ENCODE assay signal across 8 cellular contexts in genomic region chr12:71439362-71439612, GRCh38. TPM values are rescaled to one million over a fixed set of nuclear protein-coding genes. Genes with fewer than 3 reads are reported as not detected.
DNase-seq lines count a peak whose midpoint lies in the region; TF ChIP-seq lines count a peak whose summit lies in the region.

No MANE protein-coding gene starts in this region.

- H3K4me3 ChIP-seq in SJSA1, result peak overlapping the region; percentile 35
- peak overlapping the region; percentile 63 for H3K4me3 ChIP-seq in fibroblast of the aortic adventitia (ENCODE audit: low read depth, low read length)
- peak overlapping the region; percentile 4 to 50 (median 43) for H3K4me3 ChIP-seq in sigmoid colon
- peak overlapping the region in 2 of 4 donors; percentile 28 to 54 for H3K4me3 ChIP-seq in adrenal gland

- H3K27me3 ChIP-seq in SJSA1 (replicated peaks) (peaks cover 60% of the 10 kb centered on the region), sigmoid colon (peaks cover 11 to 82% (median 26%) of the 10 kb centered on the region in 3 donors), adrenal gland (peaks cover 14% of the 10 kb centered on the region)

- TF ChIP-seq EP300 in sigmoid colon (IDR thresholded peaks at IDR 0.05), result no peak

- WGBS in sigmoid colon, 2 donors, result 0% methylated on average over 17 of the region's 17 CpGs
- WGBS in adrenal gland, 4 donors, result 1 to 2% (median 1%) methylated on average over 13 to 17 of the region's 17 CpGs

- intact Hi-C loops in sigmoid colon (cut with DNase I) (no loop called here), adrenal gland (cut with DNase I) (no loop called here)

- H3K9ac ChIP-seq in ES-I3 (ENCODE audit: low read depth, low read length), result peak overlapping the region; percentile 57; the same call in 1 of the 2 replicates

- H3K4me1 ChIP-seq in ES-I3 (ENCODE audit: insufficient read depth, low read length) (no peaks in the 10 kb centered on the region), SJSA1 (replicated peaks) (peaks cover 19% of the 10 kb centered on the region), sigmoid colon (peaks cover 0 to 24% (median 21%) of the 10 kb centered on the region in 4 donors), adrenal gland (replicated peaks in 1 of 2) (peaks cover 10 to 13% of the 10 kb centered on the region in 2 donors)

- H3K27ac ChIP-seq in SJSA1 (no peak overlapping the region), sigmoid colon (no peak overlapping the region), adrenal gland (peak overlapping the region in 1 of 5 donors; percentile 44)

- H3K36me3 ChIP-seq in ES-I3 (ENCODE audit: insufficient read depth, low read length) (no peaks in the 10 kb centered on the region), SJSA1 (no peaks in the 10 kb centered on the region), sigmoid colon (no peaks in the 10 kb centered on the region), adrenal gland (replicated peaks in 1 of 2) (no peaks in the 10 kb centered on the region)

- no peaks in the 10 kb centered on the region; the same call in 1 of the 2 replicates for H3K9me3 ChIP-seq in ES-I3 (ENCODE audit: control insufficient read depth, insufficient read depth, low read length)
- H3K9me3 ChIP-seq in SJSA1 (replicated peaks), result no peaks in the 10 kb centered on the region; the same call in 1 of the 2 replicates
- peaks cover 0 to 9% (median 4%) of the 10 kb centered on the region in 4 donors for H3K9me3 ChIP-seq in sigmoid colon
- no peaks in the 10 kb centered on the region for H3K9me3 ChIP-seq in adrenal gland (replicated peaks in 1 of 3)

- no peak for TF ChIP-seq POLR2A in sigmoid colon (IDR thresholded peaks at IDR 0.05)
- no peak for TF ChIP-seq POLR2A in adrenal gland (IDR thresholded peaks at IDR 0.05)

- DNase-seq in SJSA1 (ENCODE audit: low read depth in 1 of 2, low spot score in 2 of 2) (no peak), fibroblast of the aortic adventitia (ENCODE audit: low read depth) (no peak), sigmoid colon (no peak), adrenal gland (no peak), DMS79 (lab: John Stamatoyannopoulos, UW) (no peak), EL (no peak)
- DNase-seq in stimulated activated CD4-positive, alpha-beta T cell treated with anti-CD3 and anti-CD28 coated beads, Interleukin-15, amount 100 ng/mL, for 24 hours, result no peak

- no peak for TF ChIP-seq CTCF in fibroblast of the aortic adventitia (IDR thresholded peaks at IDR 0.05; ENCODE audit: insufficient read depth, low read length)
- no peak for TF ChIP-seq CTCF in sigmoid colon (IDR thresholded peaks at IDR 0.05)
- no peak for TF ChIP-seq CTCF in adrenal gland (IDR thresholded peaks at IDR 0.05)

RNA-seq across cellular contexts. Expression of gene LGR5, which starts 0.3 kb away (rescaled TPM):
- total RNA-seq in SJSA1 (2014; rRNA removed; shearing (Covaris generic)), result not detected in 2 replicates
- total RNA-seq in fibroblast of the aortic adventitia (ENCODE audit: low replicate concordance) (7.8 TPM in 1 of 2 replicates, not detected in the other), sigmoid colon (under 1 TPM in 1 of 4 donors, not detected in 3; 0.36 TPM), adrenal gland (1 to 10 TPM in 7 of 8 donors, under 1 TPM in 1; 0.39 to 3.4 (median 2.1) TPM)
- polyA plus RNA-seq in sigmoid colon (1 to 10 TPM in 1 of 3 donors, under 1 TPM in 1, not detected in 1; 0.23 to 3.4 TPM), adrenal gland (1 to 10 TPM in 2 of 3 donors, under 1 TPM in 1; 0.66 to 6.1 (median 3.5) TPM)
